Comparison of ENCODE assay signal across 24 cellular contexts in the genomic region with DNA sequence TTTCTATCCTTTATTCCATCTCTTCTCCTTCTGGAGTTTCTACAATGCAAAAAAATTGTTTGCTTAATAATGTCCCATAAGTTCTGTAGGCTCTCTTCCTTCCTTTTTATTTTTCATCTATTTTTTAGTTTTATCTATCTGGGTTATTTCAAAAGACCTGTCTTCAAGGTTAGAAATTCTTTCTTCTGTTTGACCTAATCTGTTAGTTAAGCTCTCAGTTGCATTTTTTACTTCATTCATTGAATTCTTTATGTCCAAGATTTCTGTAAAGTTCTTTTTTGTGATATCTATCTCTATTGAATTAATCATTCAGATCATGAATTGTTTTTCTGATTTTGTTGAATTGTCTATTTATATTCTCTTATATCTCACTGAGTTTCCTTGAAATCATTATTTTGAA.
"Had no signal": no experiment of that assay in that cellular context is flagged by ENCODE, and none has a peak within 500 bp of the region (broad histone marks: within the 10 kb centered on the region; RNA-seq: fewer than 3 reads in every experiment).

No MANE protein-coding gene starts in this region.

- H3K4me3 Mint-ChIP-seq: dendritic cell treated with granulocyte-macrophage colony-stimulating factor and Interleukin-4, amounts not matched to agents 40 ng/mL and 50 ng/mL, for 4 days; effector memory CD8-positive, alpha-beta T cell; endodermal cell; mesothelial cell of epicardium; naive B cell; naive thymus-derived CD8-positive, alpha-beta T cell had no signal

- DNase-seq: cortex of kidney; effector CD8-positive, alpha-beta T cell; effector memory CD8-positive, alpha-beta T cell; endodermal cell; erythroblast; esophagus squamous epithelium; foreskin fibroblast; foreskin melanocyte; gastrocnemius medialis; glutamatergic neuron; head of caudate nucleus; heart right ventricle; hippocampal formation; left cardiac atrium; left lung; left ventricle myocardium superior; lower lobe of right lung; mesenchymal stem cell; mucosa of descending colon; naive B cell; naive thymus-derived CD8-positive, alpha-beta T cell had no signal

- H3K4me3 ChIP-seq: esophagus squamous epithelium, gastrocnemius medialis, heart right ventricle, left lung, lower lobe of right lung, mucosa of descending colon had no signal

- H3K27me3 ChIP-seq: esophagus squamous epithelium, gastrocnemius medialis, heart right ventricle, left lung had no signal

- H3K4me1 Mint-ChIP-seq: endodermal cell; naive B cell; naive thymus-derived CD8-positive, alpha-beta T cell had no signal

- H3K9me3 ChIP-seq: gastrocnemius medialis had no signal

- H3K27ac ChIP-seq: epithelial cell of prostate, esophagus squamous epithelium, gastrocnemius medialis, heart right ventricle, left lung, lower lobe of right lung had no signal

- H3K4me1 ChIP-seq: gastrocnemius medialis, heart right ventricle, left lung, lower lobe of right lung had no signal

- H3K36me3 ChIP-seq: esophagus squamous epithelium, gastrocnemius medialis, heart right ventricle, left lung, lower lobe of right lung had no signal

- H3K27ac Mint-ChIP-seq: dendritic cell treated with granulocyte-macrophage colony-stimulating factor and Interleukin-4, amounts not matched to agents 40 ng/mL and 50 ng/mL, for 4 days; effector memory CD8-positive, alpha-beta T cell; endodermal cell; mesothelial cell of epicardium had no signal

- H3K27me3 Mint-ChIP-seq: dendritic cell treated with granulocyte-macrophage colony-stimulating factor and Interleukin-4, amounts not matched to agents 40 ng/mL and 50 ng/mL, for 4 days had no signal
